24 cellular contexts compared by ENCODE assay signal in the genomic region with DNA sequence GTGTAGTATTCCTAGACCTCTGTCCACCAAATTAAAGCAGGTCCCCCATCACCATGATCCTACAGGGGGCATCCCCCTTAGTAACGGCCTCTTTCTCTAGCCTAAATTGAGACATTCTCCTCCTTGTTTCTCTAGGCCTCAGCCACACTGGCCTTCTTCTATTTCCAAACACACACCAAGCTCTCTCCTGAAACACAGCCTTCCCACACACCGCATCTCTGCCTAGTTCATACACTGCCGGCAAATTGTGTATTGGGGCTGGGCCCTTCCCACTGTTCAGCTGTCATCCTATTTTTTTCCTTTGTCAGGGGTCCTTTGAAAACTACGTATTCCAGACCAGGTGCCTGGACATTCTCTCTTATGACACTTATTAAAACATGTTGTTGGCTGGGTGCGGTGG. TPM values are rescaled to one million over a fixed set of nuclear protein-coding genes. Genes with fewer than 3 reads are reported as not detected.
DNase-seq lines count a peak whose midpoint lies in the region; ATAC-seq and TF ChIP-seq lines count a peak whose summit lies in the region.
"Had no signal": no experiment of that assay in that cellular context is flagged by ENCODE, and none has a peak within 500 bp of the region (broad histone marks: within the 10 kb centered on the region; RNA-seq: fewer than 3 reads in every experiment).

No MANE protein-coding gene starts in this region.

- DNase-seq in activated CD4-positive, alpha-beta T cell treated with anti-CD3 and anti-CD28 coated beads, Interleukin-2, amount 10 ng/mL, durations not matched to agents 7 days and 5 days = no peak
- DNase-seq in activated CD4-positive, alpha-beta T cell treated with anti-CD3 and anti-CD28 coated beads, Interleukin-2, amount 50 U/mL, for 4 hours = no peak
- peak; percentile 11 for DNase-seq in endodermal cell
- no peak for DNase-seq in stimulated activated effector memory CD8-positive, alpha-beta T cell treated with anti-CD3 and anti-CD28 coated beads, Interleukin-12 subunit alpha, Interleukin-12 subunit beta, amount 100 ng/mL, for 72 hours (ENCODE audit: low spot score in 2 of 2)
- DNase-seq in NCI-H2081 treated with DMSO at 0.1 percent for 48 hours (lab: John Stamatoyannopoulos, UW) = no peak
- DNase-seq in LoVo (ENCODE audit: low spot score) = no peak
- DNase-seq: ACHN; AML-193; BE2C; CD4-positive, alpha-beta T cell; CD8-positive, alpha-beta memory T cell; DMS 273 treated with DMSO at 0.1 percent for 48 hours; DMS79; EL; GDM1; GM23248; H9 had no signal

- H3K27me3 Mint-ChIP-seq in activated CD4-positive, alpha-beta T cell treated with anti-CD3 and anti-CD28 coated beads, Interleukin-2, amount 10 ng/mL, durations not matched to agents 7 days and 5 days = no peaks in the 10 kb centered on the region
- H3K27me3 Mint-ChIP-seq in endodermal cell (ENCODE audit: insufficient read depth) = peaks cover 99% of the 10 kb centered on the region

- no peaks in the 10 kb centered on the region for H3K9me3 Mint-ChIP-seq in activated CD4-positive, alpha-beta T cell treated with anti-CD3 and anti-CD28 coated beads, Interleukin-2, amount 10 ng/mL, durations not matched to agents 7 days and 5 days
- peaks cover 2% of the 10 kb centered on the region for H3K9me3 Mint-ChIP-seq in endodermal cell
- H3K9me3 Mint-ChIP-seq in stimulated activated effector memory CD8-positive, alpha-beta T cell treated with anti-CD3 and anti-CD28 coated beads, Interleukin-12 subunit alpha, Interleukin-12 subunit beta, amount 100 ng/mL, for 72 hours = no peaks in the 10 kb centered on the region
- H3K9me3 Mint-ChIP-seq: CD14-positive monocyte; CD4-positive, alpha-beta T cell; CD8-positive, alpha-beta memory T cell had no signal

- ATAC-seq in stimulated activated effector memory CD8-positive, alpha-beta T cell treated with anti-CD3 and anti-CD28 coated beads, Interleukin-12 subunit alpha, Interleukin-12 subunit beta, amount 100 ng/mL, for 72 hours = no peak
- ATAC-seq: A549, GM12878, HCT116 had no signal

- H3K4me1 Mint-ChIP-seq in activated CD4-positive, alpha-beta T cell treated with anti-CD3 and anti-CD28 coated beads, Interleukin-2, amount 10 ng/mL, durations not matched to agents 7 days and 5 days = peaks cover 10% of the 10 kb centered on the region
- H3K4me1 Mint-ChIP-seq in endodermal cell = peaks cover 5% of the 10 kb centered on the region
- H3K4me1 Mint-ChIP-seq in stimulated activated effector memory CD8-positive, alpha-beta T cell treated with anti-CD3 and anti-CD28 coated beads, Interleukin-12 subunit alpha, Interleukin-12 subunit beta, amount 100 ng/mL, for 72 hours = peaks cover 8% of the 10 kb centered on the region

- no peaks in the 10 kb centered on the region for H3K36me3 Mint-ChIP-seq in activated CD4-positive, alpha-beta T cell treated with anti-CD3 and anti-CD28 coated beads, Interleukin-2, amount 10 ng/mL, durations not matched to agents 7 days and 5 days (ENCODE audit: low read depth)
- no peaks in the 10 kb centered on the region for H3K36me3 Mint-ChIP-seq in endodermal cell (ENCODE audit: low read depth)
- no peaks in the 10 kb centered on the region for H3K36me3 Mint-ChIP-seq in stimulated activated effector memory CD8-positive, alpha-beta T cell treated with anti-CD3 and anti-CD28 coated beads, Interleukin-12 subunit alpha, Interleukin-12 subunit beta, amount 100 ng/mL, for 72 hours
- H3K36me3 Mint-ChIP-seq: CD14-positive monocyte; CD8-positive, alpha-beta memory T cell had no signal

- peaks cover 3% of the 10 kb centered on the region for H3K4me1 ChIP-seq in endodermal cell (ENCODE audit: control insufficient read depth, insufficient read depth, low read length)
- H3K4me1 ChIP-seq: A549, BE2C had no signal

- H3K9ac ChIP-seq in endodermal cell (ENCODE audit: extremely low read depth, low read length, poor library complexity, severe bottlenecking) = no peak overlapping the region
- H3K9ac ChIP-seq: BLaER1 treated with 17β-estradiol and CSF1 and Interleukin-3, amounts not matched to agents 10 nM and 100 nM; GM23248 had no signal

- no peak for TF ChIP-seq CTCF in endodermal cell (conservative IDR thresholded peaks at IDR 0.05)

- peaks cover 59% of the 10 kb centered on the region for H3K27me3 ChIP-seq in endodermal cell (ENCODE audit: control insufficient read depth, insufficient read depth, low read length, poor library complexity, severe bottlenecking)
- H3K27me3 ChIP-seq: BLaER1 treated with 17β-estradiol and CSF1 and Interleukin-3, amounts not matched to agents 10 nM and 100 nM had no signal

- POLR2A ChIA-PET in activated CD4-positive, alpha-beta T cell treated with anti-CD3 and anti-CD28 coated beads, Interleukin-2, amount 10 ng/mL, durations not matched to agents 7 days and 5 days (lab: Charles Lee) = no interaction called here

- H3K9me3 ChIP-seq in endodermal cell (ENCODE audit: control insufficient read depth, low read length) = peaks cover 5% of the 10 kb centered on the region
- H3K9me3 ChIP-seq: A549; BE2C; BLaER1 treated with 17β-estradiol and CSF1 and Interleukin-3, amounts not matched to agents 10 nM and 100 nM had no signal

- 87 to 93% methylated on average over 5 of the region's 5 CpGs for WGBS in endodermal cell (ENCODE audit: insufficient coverage in 1 of 2, insufficient read length in 1 of 2), 2 experiments

- H3K4me3 Mint-ChIP-seq in activated CD4-positive, alpha-beta T cell treated with anti-CD3 and anti-CD28 coated beads, Interleukin-2, amount 10 ng/mL, durations not matched to agents 7 days and 5 days = no peak overlapping the region
- H3K4me3 Mint-ChIP-seq in endodermal cell = no peak overlapping the region
- H3K4me3 Mint-ChIP-seq in stimulated activated effector memory CD8-positive, alpha-beta T cell treated with anti-CD3 and anti-CD28 coated beads, Interleukin-12 subunit alpha, Interleukin-12 subunit beta, amount 100 ng/mL, for 72 hours = no peak overlapping the region
- H3K4me3 Mint-ChIP-seq: CD14-positive monocyte; CD4-positive, alpha-beta T cell; CD8-positive, alpha-beta memory T cell; H9 had no signal

- CTCF ChIA-PET in activated CD4-positive, alpha-beta T cell treated with anti-CD3 and anti-CD28 coated beads, Interleukin-2, amount 10 ng/mL, durations not matched to agents 7 days and 5 days (lab: Charles Lee) = interaction anchor here (0.8 to 2.2 kb wide), 3 partner anchors 25 to 36 kb away, joined by 3 to 15 read pairs (median 4); no protein-coding TSS in a partner anchor

- H3K36me3 ChIP-seq in endodermal cell (ENCODE audit: control insufficient read depth, insufficient read depth, low read length) = no peaks in the 10 kb centered on the region
- H3K36me3 ChIP-seq: BE2C; BLaER1 treated with 17β-estradiol and CSF1 and Interleukin-3, amounts not matched to agents 10 nM and 100 nM had no signal

- peak overlapping the region; percentile 6 for H3K27ac Mint-ChIP-seq in activated CD4-positive, alpha-beta T cell treated with anti-CD3 and anti-CD28 coated beads, Interleukin-2, amount 10 ng/mL, durations not matched to agents 7 days and 5 days
- H3K27ac Mint-ChIP-seq in endodermal cell = no peak overlapping the region
- H3K27ac Mint-ChIP-seq in stimulated activated effector memory CD8-positive, alpha-beta T cell treated with anti-CD3 and anti-CD28 coated beads, Interleukin-12 subunit alpha, Interleukin-12 subunit beta, amount 100 ng/mL, for 72 hours = peak overlapping the region; percentile 24
- H3K27ac Mint-ChIP-seq: CD4-positive, alpha-beta T cell; H9 had no signal

- no peak overlapping the region for H3K4me3 ChIP-seq in endodermal cell (ENCODE audit: low read length)
- H3K4me3 ChIP-seq: A549; BLaER1 treated with 17β-estradiol and CSF1 and Interleukin-3, amounts not matched to agents 10 nM and 100 nM; GM12878; GM23248 had no signal

- H3K27ac ChIP-seq in endodermal cell (ENCODE audit: low read depth, low read length) = no peak overlapping the region
- H3K27ac ChIP-seq: 22Rv1; A549; BLaER1 treated with 17β-estradiol and CSF1 and Interleukin-3, amounts not matched to agents 10 nM and 100 nM; GM23248 had no signal

RNA-seq across cellular contexts. Expression of gene VPREB1, which starts 11.5 kb away (rescaled TPM):
- total RNA-seq in activated CD4-positive, alpha-beta T cell treated with anti-CD3 and anti-CD28 coated beads, Interleukin-2, amount 10 ng/mL, durations not matched to agents 7 days and 5 days = not detected
- not detected for total RNA-seq in endodermal cell
- polyA plus RNA-seq in endodermal cell (2013, experiment 1 of 2) = not detected
- not detected for polyA plus RNA-seq in endodermal cell (2013, experiment 2 of 2)
- total RNA-seq: CD4-positive, alpha-beta T cell; CD8-positive, alpha-beta memory T cell; GM12878; GM23248; H4; H9 had no signal
- polyA plus RNA-seq: A549; CD14-positive monocyte; CD8-positive, alpha-beta memory T cell; GM12878; GM23248 had no signal
